In the genomic region with DNA sequence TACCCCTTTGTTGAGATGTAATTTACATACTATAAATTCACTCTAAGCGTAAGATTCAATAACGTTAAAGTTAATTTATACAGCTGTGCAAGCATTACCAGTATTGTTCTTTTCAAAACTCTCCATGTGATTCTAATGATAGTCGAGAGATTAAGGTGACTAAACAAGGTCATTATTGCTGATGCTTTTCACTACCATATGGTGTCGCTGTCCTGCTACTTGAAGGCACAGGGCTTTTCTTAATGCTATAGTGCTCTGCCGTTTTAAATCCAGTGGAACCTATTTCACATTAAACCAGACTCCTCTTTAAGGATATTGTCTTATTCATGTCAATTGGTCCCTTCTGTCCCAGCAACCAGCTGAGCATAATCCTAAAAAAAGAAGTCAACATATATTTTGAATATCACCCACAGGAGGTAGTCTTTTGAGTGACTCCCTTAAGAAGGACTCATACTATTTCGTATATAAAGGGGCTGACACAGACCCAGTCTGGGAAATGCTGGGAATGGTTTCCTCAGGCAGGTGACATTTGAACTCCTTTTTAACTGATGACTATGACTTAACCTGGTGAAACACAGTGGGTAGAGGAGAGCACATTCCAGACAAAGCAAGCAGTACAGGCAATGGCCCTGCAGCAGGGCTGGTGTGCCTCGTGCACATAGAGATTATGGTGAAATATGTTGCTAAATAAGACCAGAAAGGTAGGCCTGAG, we compare ENCODE assay signal across 8 cellular contexts. TPM values are rescaled to one million over a fixed set of nuclear protein-coding genes. Genes with fewer than 3 reads are reported as not detected.
DNase-seq lines count a peak whose midpoint lies in the region; ATAC-seq and TF ChIP-seq lines count a peak whose summit lies in the region.

No MANE protein-coding gene starts in this region.

- no peaks in the 10 kb centered on the region for H3K27me3 ChIP-seq in PC-3 (ENCODE audit: low read length)
- H3K27me3 ChIP-seq in dorsolateral prefrontal cortex: no peaks in the 10 kb centered on the region

- no peak overlapping the region for H3K27ac ChIP-seq in PC-3 (ENCODE audit: low read length)
- H3K27ac ChIP-seq in dorsolateral prefrontal cortex: no peak overlapping the region

- no peaks in the 10 kb centered on the region for H3K36me3 ChIP-seq in PC-3 (ENCODE audit: low read depth, low read length)

- H3K9me3 Mint-ChIP-seq in activated T-cell treated with anti-CD3 and anti-CD28 coated beads, Interleukin-2, amount 50 U/mL, for 72 hours: no peaks in the 10 kb centered on the region
- no peaks in the 10 kb centered on the region for H3K9me3 Mint-ChIP-seq in activated T-cell treated with anti-CD3 and anti-CD28 coated beads, Interleukin-2, amount 50 U/mL, for 24 hours

- BruUV-seq in PC-3 (replicated peaks; lab: Mats Ljungman, UMichigan): no TSS peak

- H3K27me3 Mint-ChIP-seq in activated T-cell treated with anti-CD3 and anti-CD28 coated beads, Interleukin-2, amount 50 U/mL, for 72 hours (ENCODE audit: low read depth): no peaks in the 10 kb centered on the region
- H3K27me3 Mint-ChIP-seq in activated T-cell treated with anti-CD3 and anti-CD28 coated beads, Interleukin-2, amount 50 U/mL, for 24 hours: no peaks in the 10 kb centered on the region

- peak; percentile 87 for TF ChIP-seq CTCF in PC-3 (conservative IDR thresholded peaks at IDR 0.05; ENCODE audit: low read depth, low read length)
- peak; percentile 57 to 84 (median 73) for TF ChIP-seq CTCF in dorsolateral prefrontal cortex (IDR thresholded peaks at IDR 0.05 in 54 of 56, conservative IDR thresholded peaks at IDR 0.05 in 2 of 56; ENCODE audit: low read depth in 1 of 56, partially characterized antibody in 56 of 56)

- in situ Hi-C loops in KBM-7 (cut with MboI; ENCODE audit: low pct_unique_long_range_greater_than_20kb, low sequenced_read_pairs): loop anchor here (25.0 kb wide), 1 partner anchor 515 kb away; no protein-coding TSS in a partner anchor

- no peak for DNase-seq in activated T-cell treated with anti-CD3 and anti-CD28 coated beads, Interleukin-2, amount 50 U/mL, for 72 hours
- DNase-seq in activated T-cell treated with anti-CD3 and anti-CD28 coated beads, Interleukin-2, amount 50 U/mL, for 24 hours: no peak
- DNase-seq in KBM-7 (peak; percentile 49), PC-3 (peak; percentile 57), dorsolateral prefrontal cortex (no peak), middle frontal gyrus (ENCODE audit: extremely low spot score, low spot score) (peak; percentile 22)
- no peak for DNase-seq in stimulated activated CD4-positive, alpha-beta T cell treated with anti-CD3 and anti-CD28 coated beads, Interleukin-4, amount 100 ng/mL, for 1 hour

- H3K27ac Mint-ChIP-seq in activated T-cell treated with anti-CD3 and anti-CD28 coated beads, Interleukin-2, amount 50 U/mL, for 72 hours: no peak overlapping the region
- no peak overlapping the region for H3K27ac Mint-ChIP-seq in activated T-cell treated with anti-CD3 and anti-CD28 coated beads, Interleukin-2, amount 50 U/mL, for 24 hours

- no peaks in the 10 kb centered on the region for H3K4me1 ChIP-seq in PC-3 (ENCODE audit: insufficient read depth, low read length)

- H3K4me2 ChIP-seq in PC-3 (ENCODE audit: low read length): no peak overlapping the region

- no peak overlapping the region for H3K4me3 Mint-ChIP-seq in activated T-cell treated with anti-CD3 and anti-CD28 coated beads, Interleukin-2, amount 50 U/mL, for 72 hours
- no peak overlapping the region for H3K4me3 Mint-ChIP-seq in activated T-cell treated with anti-CD3 and anti-CD28 coated beads, Interleukin-2, amount 50 U/mL, for 24 hours

- H3K9me3 ChIP-seq in PC-3 (ENCODE audit: low read length): no peaks in the 10 kb centered on the region

- no peak overlapping the region for H3K9ac ChIP-seq in PC-3 (ENCODE audit: low read length)

- no peaks in the 10 kb centered on the region for H3K79me2 ChIP-seq in PC-3 (ENCODE audit: low read length)

- intact Hi-C loops in PC-3 (cut with micrococcal nuclease): loop anchor here (1.0 to 10.0 kb wide), 3 partner anchors 96 to 513 kb away; no protein-coding TSS in a partner anchor
- intact Hi-C loops in dorsolateral prefrontal cortex (cut with DNase I): loop anchor here (5.0 to 10.0 kb wide), 6 partner anchors 95 to 517 kb away; partner anchors contain the start of genes ACVR1C (in 1 of the 2) and ERMN (in 1 of the 2)

- ATAC-seq in activated T-cell treated with anti-CD3 and anti-CD28 coated beads, Interleukin-2, amount 50 U/mL, for 72 hours (replicated peaks in 1 of 2): peak; percentile 85
- peak; percentile 86 for ATAC-seq in GM21737 (IDR thresholded peaks at IDR 0.05; ENCODE audit: unreplicated experiment)
- ATAC-seq in PC-3: peak; percentile 79

- peaks cover 0 to 1% of the 10 kb centered on the region in 2 donors for H3K36me3 Mint-ChIP-seq in activated T-cell treated with anti-CD3 and anti-CD28 coated beads, Interleukin-2, amount 50 U/mL, for 72 hours (ENCODE audit: insufficient read depth in 2 of 2)
- no peaks in the 10 kb centered on the region for H3K36me3 Mint-ChIP-seq in activated T-cell treated with anti-CD3 and anti-CD28 coated beads, Interleukin-2, amount 50 U/mL, for 24 hours (ENCODE audit: low read depth)

- H3K9me2 ChIP-seq in PC-3 (replicated peaks; ENCODE audit: low read length): no peaks in the 10 kb centered on the region

- no peaks in the 10 kb centered on the region for H4K20me1 ChIP-seq in PC-3 (ENCODE audit: low read length)

- H3K4me1 Mint-ChIP-seq in activated T-cell treated with anti-CD3 and anti-CD28 coated beads, Interleukin-2, amount 50 U/mL, for 72 hours (ENCODE audit: low read depth): peaks cover 36% of the 10 kb centered on the region
- peaks cover 42% of the 10 kb centered on the region for H3K4me1 Mint-ChIP-seq in activated T-cell treated with anti-CD3 and anti-CD28 coated beads, Interleukin-2, amount 50 U/mL, for 24 hours (ENCODE audit: low read depth)

- H3F3A ChIP-seq in PC-3 (ENCODE audit: low read length, unreplicated experiment): no peaks in the 10 kb centered on the region

- H3K4me3 ChIP-seq in PC-3 (ENCODE audit: low read length) (no peak overlapping the region), dorsolateral prefrontal cortex (no peak overlapping the region)

- H2AFZ ChIP-seq in PC-3 (ENCODE audit: low read length): no peak overlapping the region

- POLR2A ChIA-PET in PC-3 (lab: Charles Lee; ENCODE audit: unreplicated experiment): no interaction called here

- CTCF ChIA-PET in PC-3 (lab: Charles Lee): no interaction called here

RNA-seq across cellular contexts. Expression of gene CYTIP, which starts 53.9 kb away (rescaled TPM):
- total RNA-seq in activated T-cell treated with anti-CD3 and anti-CD28 coated beads, Interleukin-2, amount 50 U/mL, for 72 hours: 100 to 1,000 TPM; 444 to 460 TPM
- total RNA-seq in PC-3 (2014; rRNA removed): 0.26 TPM in 1 of 2 replicates, not detected in the other
- total RNA-seq in dorsolateral prefrontal cortex: 1 to 10 TPM in 99 of 120 experiments, under 1 TPM in 19, not detected in 2; 0.40 to 9.7 (median 1.8) TPM

Comparison
In these comparisons a context has a peak if more than half of its experiments do, and no peak if none do; other contexts are left out.
1. DNase-seq: peak in KBM-7 (single experiment), PC-3 (single experiment) and middle frontal gyrus (single experiment); none in activated T-cell treated with anti-CD3 and anti-CD28 coated beads, Interleukin-2, amount 50 U/mL, for 72 hours (0 of 2), activated T-cell treated with anti-CD3 and anti-CD28 coated beads, Interleukin-2, amount 50 U/mL, for 24 hours (single experiment), dorsolateral prefrontal cortex (0 of 10) and stimulated activated CD4-positive, alpha-beta T cell treated with anti-CD3 and anti-CD28 coated beads, Interleukin-4, amount 100 ng/mL, for 1 hour (single experiment).
2. RNA of gene CYTIP, which starts 53.9 kb away (total RNA-seq): 444 to 460 TPM in activated T-cell treated with anti-CD3 and anti-CD28 coated beads, Interleukin-2, amount 50 U/mL, for 72 hours; 0.40 to 9.7 TPM in dorsolateral prefrontal cortex and 0.26 TPM in PC-3; every median in the first group is over 10 times any median in the second.
3. Peak in every context shown above with its lines, with median percentiles within 50 percentile points of each other: ATAC-seq.